In genomic region chr15:34367128-34368081, GRCh38 we compare ENCODE assay signal across 8 cellular contexts. TPM values are rescaled to one million over a fixed set of nuclear protein-coding genes. Genes with fewer than 3 reads are reported as not detected.
DNase-seq lines count a peak whose midpoint lies in the region; ATAC-seq and TF ChIP-seq lines count a peak whose summit lies in the region.

Gene LPCAT4 (minus strand): TSS chr15:34367196. CDS start chr15:34367100, 96 bp downstream.

- ATAC-seq in HG02623 (IDR thresholded peaks at IDR 0.05; ENCODE audit: unreplicated experiment) (peak; percentile 69), Right ventricle myocardium inferior (peak; percentile 96)
- peak; percentile 90 for ATAC-seq in activated naive CD8-positive, alpha-beta T cell treated with anti-CD3 and anti-CD28 coated beads, Interleukin-2, amount 10 ng/mL, durations not matched to agents 7 days and 5 days (ENCODE audit: low read depth)

- peak; percentile 81 for DNase-seq in NCI-H1092 treated with DMSO at 0.1 percent for 48 hours (lab: John Stamatoyannopoulos, UW)
- peak; percentile 95 for DNase-seq in activated naive CD8-positive, alpha-beta T cell treated with anti-CD3 and anti-CD28 coated beads, Interleukin-2, amount 10 ng/mL, durations not matched to agents 7 days and 5 days
- peak; percentile 96 for DNase-seq in Right ventricle myocardium inferior (ENCODE audit: missing footprints)
- DNase-seq in tibial artery: peak; percentile 87 to 92

- TF ChIP-seq CTCF in GM12872 (IDR thresholded peaks at IDR 0.05; ENCODE audit: insufficient read depth, low read depth, low read length) (peak; percentile 91), SU-DHL-6 (IDR thresholded peaks at IDR 0.05; ENCODE audit: insufficient read depth, low read length, poor library complexity, severe bottlenecking) (peak; percentile 92), parathyroid adenoma (IDR thresholded peaks at IDR 0.05) (peak; percentile 87), tibial artery (IDR thresholded peaks at IDR 0.05) (peak; percentile 88 to 98)

- H3K4me1 Mint-ChIP-seq in activated naive CD8-positive, alpha-beta T cell treated with anti-CD3 and anti-CD28 coated beads, Interleukin-2, amount 10 ng/mL, durations not matched to agents 7 days and 5 days: peaks cover 27% of the 10 kb centered on the region

- peaks cover 18% of the 10 kb centered on the region; the same call in 1 of the 2 replicates for H3K79me2 ChIP-seq in SU-DHL-6 (ENCODE audit: insufficient read depth, low read length)
- H3K79me2 ChIP-seq in parathyroid adenoma: no peaks in the 10 kb centered on the region

- peak within 1 kb of the TSS; percentile 89 for H3K4me3 ChIP-seq in SU-DHL-6 (ENCODE audit: insufficient read depth, low read length, poor library complexity, severe bottlenecking)
- peak within 1 kb of the TSS; percentile 86 for H3K4me3 ChIP-seq in parathyroid adenoma (ENCODE audit: low read depth, low read length)
- H3K4me3 ChIP-seq in tibial artery: peak within 1 kb of the TSS; percentile 63 to 80

- H3K36me3 Mint-ChIP-seq in activated naive CD8-positive, alpha-beta T cell treated with anti-CD3 and anti-CD28 coated beads, Interleukin-2, amount 10 ng/mL, durations not matched to agents 7 days and 5 days: peaks cover 12% of the 10 kb centered on the region

- H3K9me3 ChIP-seq in SU-DHL-6 (ENCODE audit: insufficient read depth, low read length): no peaks in the 10 kb centered on the region
- H3K9me3 ChIP-seq in parathyroid adenoma (ENCODE audit: control insufficient read depth, low read length): no peaks in the 10 kb centered on the region
- H3K9me3 ChIP-seq in tibial artery: no peaks in the 10 kb centered on the region

- no peaks in the 10 kb centered on the region for H3K27me3 ChIP-seq in SU-DHL-6 (ENCODE audit: low read length)
- no peaks in the 10 kb centered on the region for H3K27me3 ChIP-seq in parathyroid adenoma (ENCODE audit: control insufficient read depth, insufficient read depth, low read length)
- H3K27me3 ChIP-seq in tibial artery: no peaks in the 10 kb centered on the region

- H2AFZ ChIP-seq in SU-DHL-6 (ENCODE audit: low read depth, low read length, severe bottlenecking) (peak within 1 kb of the TSS; percentile 96), parathyroid adenoma (peak within 1 kb of the TSS; percentile 81)

- peak within 1 kb of the TSS; percentile 97 for H3K27ac Mint-ChIP-seq in activated naive CD8-positive, alpha-beta T cell treated with anti-CD3 and anti-CD28 coated beads, Interleukin-2, amount 10 ng/mL, durations not matched to agents 7 days and 5 days

- H3K4me3 Mint-ChIP-seq in activated naive CD8-positive, alpha-beta T cell treated with anti-CD3 and anti-CD28 coated beads, Interleukin-2, amount 10 ng/mL, durations not matched to agents 7 days and 5 days: peak within 1 kb of the TSS; percentile 98

- H3K27me3 Mint-ChIP-seq in activated naive CD8-positive, alpha-beta T cell treated with anti-CD3 and anti-CD28 coated beads, Interleukin-2, amount 10 ng/mL, durations not matched to agents 7 days and 5 days: peaks cover 3% of the 10 kb centered on the region

- peaks cover 5% of the 10 kb centered on the region for H3F3A ChIP-seq in SU-DHL-6 (ENCODE audit: insufficient read depth)

- no peaks in the 10 kb centered on the region for H3K9me2 ChIP-seq in SU-DHL-6 (replicated peaks; ENCODE audit: insufficient read depth, low read length)

- no peaks in the 10 kb centered on the region for H4K20me1 ChIP-seq in SU-DHL-6 (ENCODE audit: low read depth, low read length)

- H3K4me2 ChIP-seq in SU-DHL-6 (ENCODE audit: low read depth, low read length, poor library complexity, severe bottlenecking): peak within 1 kb of the TSS; percentile 95
- H3K4me2 ChIP-seq in parathyroid adenoma (ENCODE audit: low read length): peak within 1 kb of the TSS; percentile 97

- peaks cover 2% of the 10 kb centered on the region for H3K9me3 Mint-ChIP-seq in activated naive CD8-positive, alpha-beta T cell treated with anti-CD3 and anti-CD28 coated beads, Interleukin-2, amount 10 ng/mL, durations not matched to agents 7 days and 5 days

- H3K4me1 ChIP-seq in parathyroid adenoma: no peaks in the 10 kb centered on the region
- H3K4me1 ChIP-seq in tibial artery: peaks cover 0 to 20% (median 17%) of the 10 kb centered on the region in 4 donors

- H3K27ac ChIP-seq in SU-DHL-6 (ENCODE audit: low read depth, low read length) (peak within 1 kb of the TSS; percentile 96), parathyroid adenoma (peak within 1 kb of the TSS; percentile 87), tibial artery (peak within 1 kb of the TSS; percentile 85 to 89)

- peak within 1 kb of the TSS; percentile 88 for H3K9ac ChIP-seq in SU-DHL-6 (ENCODE audit: low read length)
- peak within 1 kb of the TSS; percentile 5 for H3K9ac ChIP-seq in parathyroid adenoma

- H3K36me3 ChIP-seq in SU-DHL-6 (ENCODE audit: low read length) (no peaks in the 10 kb centered on the region), parathyroid adenoma (ENCODE audit: control insufficient read depth, insufficient read depth, low read length) (no peaks in the 10 kb centered on the region), tibial artery (peaks cover 0 to 17% (median under 1%) of the 10 kb centered on the region in 3 donors)

- intact Hi-C loops in Right ventricle myocardium inferior (cut with DNase I): loop anchor here (1.0 kb wide), 3 partner anchors 24 to 265 kb away; partner anchors contain the start of genes NOP10, NUTM1 and PGBD4
- intact Hi-C loops in tibial artery (cut with DNase I; ENCODE audit: low total_unique reads): loop anchor here (1.0 to 10.0 kb wide), 3 partner anchors 24 to 303 kb away; partner anchors contain the start of genes NOP10 and NUTM1

- POLR2A ChIA-PET in activated naive CD8-positive, alpha-beta T cell treated with anti-CD3 and anti-CD28 coated beads, Interleukin-2, amount 10 ng/mL, durations not matched to agents 7 days and 5 days (lab: Charles Lee): interaction anchor here (0.5 to 3.6 kb wide), 27 partner anchors 9 to 303 kb away, joined by 3 to 39 read pairs (median 4); partner anchors contain the start of genes EMC7, GOLGA8A, GOLGA8B and KATNBL1

RNA-seq across cellular contexts. Expression of gene LPCAT4, which starts in this region (rescaled TPM):
- total RNA-seq in activated naive CD8-positive, alpha-beta T cell treated with anti-CD3 and anti-CD28 coated beads, Interleukin-2, amount 10 ng/mL, durations not matched to agents 7 days and 5 days: 100 to 1,000 TPM; 112 to 119 TPM
- 89.2 TPM for total RNA-seq in Right ventricle myocardium inferior

Comparison
In these comparisons a context has a peak if more than half of its experiments do, and no peak if none do; other contexts are left out.
1. Peak in every context shown above with its lines: DNase-seq, ATAC-seq, H3K4me3 ChIP-seq and H3K27ac ChIP-seq.